ENCODE assay signal across 10 cellular contexts in genomic region chr2:45889620-45890019, GRCh38.
DNase-seq lines count a peak whose midpoint lies in the region; ATAC-seq and TF ChIP-seq lines count a peak whose summit lies in the region.
"Had no signal": no experiment of that assay in that cellular context is flagged by ENCODE, and none has a peak within 500 bp of the region (broad histone marks: within the 10 kb centered on the region; RNA-seq: fewer than 3 reads in every experiment).

No MANE protein-coding gene starts in this region.

- CTCF ChIA-PET in activated naive CD4-positive, alpha-beta T cell treated with anti-CD3 and anti-CD28 coated beads, Interleukin-2, amount 10 ng/mL, durations not matched to agents 7 days and 5 days (lab: Charles Lee), result interaction anchor here (1.1 to 1.9 kb wide), 4 partner anchors 14 to 109 kb away, joined by 3 to 5 read pairs (median 4); no protein-coding TSS in a partner anchor

- DNase-seq in activated naive CD4-positive, alpha-beta T cell treated with anti-CD3 and anti-CD28 coated beads, Interleukin-2, amount 10 ng/mL, durations not matched to agents 7 days and 5 days, result no peak
- DNase-seq in activated naive CD4-positive, alpha-beta T cell (lab: John Stamatoyannopoulos, UW), result no peak
- DNase-seq in amniotic epithelial cell (ENCODE audit: low read depth) (peak; percentile 69), suprapubic skin (ENCODE audit: low spot score in 2 of 2) (no peak), prostate gland (ENCODE audit: low spot score) (no peak), HK-2 (ENCODE audit: unreplicated experiment) (no peak), GM03348 (ENCODE audit: low spot score) (no peak)

- H3K9me3 Mint-ChIP-seq in activated naive CD4-positive, alpha-beta T cell treated with anti-CD3 and anti-CD28 coated beads, Interleukin-2, amount 10 ng/mL, durations not matched to agents 7 days and 5 days, result no peaks in the 10 kb centered on the region

- H3K36me3 ChIP-seq in suprapubic skin (no peaks in the 10 kb centered on the region), prostate gland (no peaks in the 10 kb centered on the region)
- H3K36me3 ChIP-seq: heart left ventricle, SJSA1 had no signal

- peaks cover 47% of the 10 kb centered on the region for H3K4me1 Mint-ChIP-seq in activated naive CD4-positive, alpha-beta T cell treated with anti-CD3 and anti-CD28 coated beads, Interleukin-2, amount 10 ng/mL, durations not matched to agents 7 days and 5 days

- H3K27me3 Mint-ChIP-seq in activated naive CD4-positive, alpha-beta T cell treated with anti-CD3 and anti-CD28 coated beads, Interleukin-2, amount 10 ng/mL, durations not matched to agents 7 days and 5 days, result no peaks in the 10 kb centered on the region

- intact Hi-C loops in prostate gland (cut with DNase I), result loop anchor here (5.0 kb wide), 2 partner anchors 48 to 67 kb away; no protein-coding TSS in a partner anchor

- no peaks in the 10 kb centered on the region for H3K27me3 ChIP-seq in suprapubic skin
- H3K27me3 ChIP-seq in prostate gland (replicated peaks; ENCODE audit: insufficient read depth), result no peaks in the 10 kb centered on the region
- H3K27me3 ChIP-seq: heart left ventricle, SJSA1 had no signal

- H3K27ac ChIP-seq in suprapubic skin (peak overlapping the region; percentile 63), prostate gland (no peak overlapping the region)
- H3K27ac ChIP-seq: SJSA1 had no signal

- no peak for TF ChIP-seq EP300 in suprapubic skin (IDR thresholded peaks at IDR 0.05)

- H3K9me3 ChIP-seq in suprapubic skin (no peaks in the 10 kb centered on the region), prostate gland (no peaks in the 10 kb centered on the region)
- H3K9me3 ChIP-seq: heart left ventricle, SJSA1 had no signal

- no peak for TF ChIP-seq POLR2A in suprapubic skin (IDR thresholded peaks at IDR 0.05)
- TF ChIP-seq POLR2A in prostate gland (IDR thresholded peaks at IDR 0.05), result no peak

- 64% methylated on average over 4 of the region's 4 CpGs for WGBS in suprapubic skin
- 62% methylated on average over 4 of the region's 4 CpGs for WGBS in prostate gland

- no peak overlapping the region for H3K4me3 Mint-ChIP-seq in activated naive CD4-positive, alpha-beta T cell treated with anti-CD3 and anti-CD28 coated beads, Interleukin-2, amount 10 ng/mL, durations not matched to agents 7 days and 5 days

- H3K4me1 ChIP-seq in suprapubic skin, result peaks cover 82% of the 10 kb centered on the region
- H3K4me1 ChIP-seq in prostate gland (replicated peaks), result peaks cover 5% of the 10 kb centered on the region
- H3K4me1 ChIP-seq: SJSA1 had no signal

- H3K36me3 Mint-ChIP-seq in activated naive CD4-positive, alpha-beta T cell treated with anti-CD3 and anti-CD28 coated beads, Interleukin-2, amount 10 ng/mL, durations not matched to agents 7 days and 5 days, result no peaks in the 10 kb centered on the region

- H3K27ac Mint-ChIP-seq in activated naive CD4-positive, alpha-beta T cell treated with anti-CD3 and anti-CD28 coated beads, Interleukin-2, amount 10 ng/mL, durations not matched to agents 7 days and 5 days, result peak overlapping the region; percentile 14

- TF ChIP-seq CTCF in suprapubic skin (IDR thresholded peaks at IDR 0.05) (no peak), prostate gland (IDR thresholded peaks at IDR 0.05) (no peak)

- ATAC-seq in HG02759 (IDR thresholded peaks at IDR 0.05; ENCODE audit: unreplicated experiment), result peak; percentile 53

- H3K4me3 ChIP-seq in suprapubic skin (no peak overlapping the region), prostate gland (no peak overlapping the region)
- H3K4me3 ChIP-seq: heart left ventricle, SJSA1 had no signal
